In the genomic region with DNA sequence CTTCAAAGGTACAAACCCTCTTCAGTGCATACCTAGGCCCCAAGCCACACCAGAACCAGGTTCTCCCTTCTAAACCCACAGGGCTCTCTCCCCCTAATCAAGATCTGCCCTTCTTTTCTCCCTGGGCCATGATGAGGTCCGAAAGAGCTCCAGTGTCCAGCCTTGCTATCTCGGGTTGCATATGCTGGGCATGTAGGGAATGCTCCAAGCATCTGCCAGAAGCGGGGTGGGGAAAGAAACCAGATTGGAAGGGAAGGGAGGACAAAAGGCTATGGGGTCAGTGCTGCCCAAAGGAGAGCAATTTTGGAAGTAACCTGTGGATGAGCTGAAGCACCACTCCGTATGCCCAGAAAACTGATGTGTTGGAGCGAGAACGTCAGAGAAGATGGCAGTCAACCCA, we compare ENCODE assay signal across 11 cellular contexts. TPM values are rescaled to one million over a fixed set of nuclear protein-coding genes. Genes with fewer than 3 reads are reported as not detected.
DNase-seq lines count a peak whose midpoint lies in the region; TF ChIP-seq lines count a peak whose summit lies in the region.
"Had no signal": no experiment of that assay in that cellular context is flagged by ENCODE, and none has a peak within 500 bp of the region (broad histone marks: within the 10 kb centered on the region; RNA-seq: fewer than 3 reads in every experiment).

No MANE protein-coding gene starts in this region.

- TF ChIP-seq CTCF in HFF-Myc (IDR thresholded peaks at IDR 0.05; ENCODE audit: low read depth, low read length, missing control alignments): no peak
- TF ChIP-seq CTCF in ascending aorta (IDR thresholded peaks at IDR 0.05): no peak
- TF ChIP-seq CTCF in nephron progenitor cell (IDR thresholded peaks at IDR 0.05): no peak

- H3K4me1 Mint-ChIP-seq in CD4-positive, alpha-beta memory T cell: peaks cover 28 to 57% (median 39%) of the 10 kb centered on the region in 4 donors
- H3K4me1 Mint-ChIP-seq in nephron progenitor cell: peaks cover 46% of the 10 kb centered on the region

- H3K9me3 Mint-ChIP-seq in CD4-positive, alpha-beta memory T cell: no peaks in the 10 kb centered on the region
- no peaks in the 10 kb centered on the region for H3K9me3 Mint-ChIP-seq in nephron progenitor cell

- no peak for DNase-seq in CD4-positive, alpha-beta memory T cell
- no peak for DNase-seq in HFF-Myc (ENCODE audit: extremely low read depth, low read depth)
- DNase-seq in ascending aorta (ENCODE audit: low spot score in 2 of 2): no peak
- DNase-seq in nephron progenitor cell: no peak
- no peak for DNase-seq in SHP77 (lab: John Stamatoyannopoulos, UW)
- no peak for DNase-seq in NOMO-1 treated with DMSO at 0.1 percent for 48 hours (lab: John Stamatoyannopoulos, UW; ENCODE audit: unreplicated experiment)
- DNase-seq in putamen (ENCODE audit: low spot score): no peak
- DNase-seq: cerebellar nuclear complex, GDM1, NCI-H1930 had no signal

- intact Hi-C loops in CD4-positive, alpha-beta memory T cell (cut with micrococcal nuclease): no loop called here
- intact Hi-C loops in ascending aorta (cut with DNase I): no loop called here

- no peaks in the 10 kb centered on the region for H3K9me3 ChIP-seq in CD4-positive, alpha-beta memory T cell (ENCODE audit: control insufficient read depth in 1 of 2, low read length in 2 of 2)
- no peaks in the 10 kb centered on the region for H3K9me3 ChIP-seq in ascending aorta
- H3K9me3 ChIP-seq: suprapubic skin had no signal

- peak overlapping the region; percentile 21 to 91 (median 68) for H3K4me3 Mint-ChIP-seq in CD4-positive, alpha-beta memory T cell
- H3K4me3 Mint-ChIP-seq in nephron progenitor cell: peak overlapping the region; percentile 98

- CTCF ChIA-PET in CD4-positive, alpha-beta memory T cell (lab: Charles Lee; ENCODE audit: partially characterized antibody): interaction anchor here (0.6 to 1.2 kb wide), 3 partner anchors 8 to 267 kb away, joined by 3 read pairs; a partner anchor contains a TSS

- H3K4me1 ChIP-seq in CD4-positive, alpha-beta memory T cell (ENCODE audit: insufficient read depth, low read length): peaks cover 37% of the 10 kb centered on the region
- peaks cover 16 to 27% of the 10 kb centered on the region in 2 donors for H3K4me1 ChIP-seq in ascending aorta

- peaks cover 11 to 44% of the 10 kb centered on the region in 2 donors for H3K36me3 Mint-ChIP-seq in CD4-positive, alpha-beta memory T cell
- peaks cover 32% of the 10 kb centered on the region for H3K36me3 Mint-ChIP-seq in nephron progenitor cell (ENCODE audit: low read depth)

- POLR2A ChIA-PET in CD4-positive, alpha-beta memory T cell (lab: Charles Lee; ENCODE audit: partially characterized antibody): interaction anchor here (0.7 to 4.8 kb wide), 3 partner anchors 10 to 28 kb away, joined by 3 to 115 read pairs (median 4); a partner anchor contains a TSS

- H3K36me3 ChIP-seq in CD4-positive, alpha-beta memory T cell (ENCODE audit: insufficient read depth, low read length): peaks cover 16% of the 10 kb centered on the region
- H3K36me3 ChIP-seq in ascending aorta: peaks cover 26 to 30% of the 10 kb centered on the region in 2 donors

- no peaks in the 10 kb centered on the region for H3K27me3 ChIP-seq in CD4-positive, alpha-beta memory T cell (ENCODE audit: insufficient read depth, low read length)
- no peaks in the 10 kb centered on the region for H3K27me3 ChIP-seq in ascending aorta
- H3K27me3 ChIP-seq: suprapubic skin had no signal

- H3K27ac ChIP-seq in CD4-positive, alpha-beta memory T cell (ENCODE audit: low read depth, low read length): no peak overlapping the region
- H3K27ac ChIP-seq in ascending aorta: no peak overlapping the region
- H3K27ac ChIP-seq: suprapubic skin had no signal

- no peak overlapping the region for H3K4me3 ChIP-seq in CD4-positive, alpha-beta memory T cell (ENCODE audit: low read length in 2 of 2)
- H3K4me3 ChIP-seq in HFF-Myc (replicated peaks; ENCODE audit: low read depth, low read length) (peak overlapping the region; percentile 96), ascending aorta (peak overlapping the region; percentile 2 to 94)

- no peaks in the 10 kb centered on the region for H3K27me3 Mint-ChIP-seq in CD4-positive, alpha-beta memory T cell
- H3K27me3 Mint-ChIP-seq in nephron progenitor cell (ENCODE audit: low read depth, poor library complexity): no peaks in the 10 kb centered on the region

- H3K27ac Mint-ChIP-seq in CD4-positive, alpha-beta memory T cell: peak overlapping the region in 6 of 7 donors; percentile 32 to 99 (median 73)
- peak overlapping the region; percentile 90 for H3K27ac Mint-ChIP-seq in nephron progenitor cell

RNA-seq across cellular contexts. Expression of a gene that starts 2.3 kb away (rescaled TPM):
- 100 to 1,000 TPM; 145 to 157 TPM for total RNA-seq in CD4-positive, alpha-beta memory T cell
- 10 to 100 TPM; 42.4 to 59.1 TPM for polyA plus RNA-seq in CD4-positive, alpha-beta memory T cell
- 81.4 TPM for total RNA-seq in ascending aorta

RNA-seq across cellular contexts. Expression of a gene that starts 2.8 kb away (rescaled TPM):
- total RNA-seq in CD4-positive, alpha-beta memory T cell: 10 to 100 TPM; 29.8 to 30.9 TPM
- polyA plus RNA-seq in CD4-positive, alpha-beta memory T cell: 10 to 100 TPM; 68.0 to 71.3 TPM
- 106 TPM for total RNA-seq in ascending aorta

RNA-seq across cellular contexts. Expression of a gene that starts 7.0 kb away (rescaled TPM):
- total RNA-seq in CD4-positive, alpha-beta memory T cell: 100 to 1,000 TPM; 324 to 327 TPM
- polyA plus RNA-seq in CD4-positive, alpha-beta memory T cell: 100 to 1,000 TPM; 741 to 896 TPM
- 422 TPM for total RNA-seq in ascending aorta

RNA-seq across cellular contexts. Expression of a gene that starts 10.0 kb away (rescaled TPM):
- total RNA-seq in CD4-positive, alpha-beta memory T cell: 10 to 100 TPM; 45.8 to 55.8 TPM
- polyA plus RNA-seq in CD4-positive, alpha-beta memory T cell: 10 to 100 TPM; 11.4 to 29.8 TPM
- total RNA-seq in ascending aorta: 13.3 TPM

RNA-seq across cellular contexts. Expression of a gene that starts 13.1 kb away (rescaled TPM):
- 1 to 10 TPM in 1 of 2 experiments, under 1 TPM in 1; 0.39 to 1.0 TPM for total RNA-seq in CD4-positive, alpha-beta memory T cell
- 1 to 10 TPM; 1.0 to 3.1 TPM for polyA plus RNA-seq in CD4-positive, alpha-beta memory T cell
- total RNA-seq in ascending aorta: not detected

Comparison
In these comparisons a context has a peak if more than half of its experiments do, and no peak if none do; other contexts are left out.
1. H3K4me3 ChIP-seq: peak in HFF-Myc (single experiment) and ascending aorta (2 of 2); none in CD4-positive, alpha-beta memory T cell (0 of 2).